In genomic region chr10:17882557-17882956, GRCh38 we compare ENCODE assay signal across 16 cellular contexts.
A peak's percentile ranks its signal among the peaks of the same experiment; 100 is the strongest.
DNase-seq lines count a peak whose midpoint lies in the region; ATAC-seq and TF ChIP-seq lines count a peak whose summit lies in the region.
"Had no signal": no experiment of that assay in that cellular context is flagged by ENCODE, and none has a peak within 500 bp of the region (broad histone marks: within the 10 kb centered on the region; RNA-seq: fewer than 3 reads in every experiment).

No MANE protein-coding gene starts in this region.

- no peak for TF ChIP-seq CTCF in coronary artery (IDR thresholded peaks at IDR 0.05)

- ATAC-seq in HG02798 (IDR thresholded peaks at IDR 0.05; ENCODE audit: poor library complexity, unreplicated experiment): no peak
- no peak for ATAC-seq in HG03175 (IDR thresholded peaks at IDR 0.05; ENCODE audit: unreplicated experiment)
- ATAC-seq: activated T-helper 17 cell treated with anti-CD3 and anti-CD28 coated beads, Interleukin-2, amount 50 U/mL, for 72 hours; SK-N-SH treated with all-trans-retinoic acid at 6 μM for 48 hours had no signal

- DNase-seq in DMS53 (lab: John Stamatoyannopoulos, UW) (peak; percentile 29), DMS53 treated with DMSO at 0.1 percent for 48 hours (lab: John Stamatoyannopoulos, UW; ENCODE audit: unreplicated experiment) (no peak), coronary artery (ENCODE audit: low spot score) (no peak), inferior parietal cortex (ENCODE audit: extremely low spot score) (peak; percentile 23), stromal cell of bone marrow (ENCODE audit: low read depth) (peak; percentile 63)
- DNase-seq in effector CD4-positive, alpha-beta T cell: no peak
- DNase-seq: adrenal gland; MV-4-11; NCI-H1930; stimulated activated naive CD4-positive, alpha-beta T cell had no signal

- peak overlapping the region; percentile 27 to 67 for H3K27ac ChIP-seq in coronary artery
- H3K27ac ChIP-seq: 22Rv1, BLaER1 had no signal

- H3K4me3 ChIP-seq in coronary artery: peak overlapping the region; percentile 8
- H3K4me3 ChIP-seq: adrenal gland, BLaER1 had no signal

Comparison
In these comparisons a context has a peak if more than half of its experiments do, and no peak if none do; other contexts are left out.
1. DNase-seq: peak in DMS53 (single experiment), inferior parietal cortex (single experiment) and stromal cell of bone marrow (single experiment); none in DMS53 treated with DMSO at 0.1 percent for 48 hours (single experiment), coronary artery (single experiment) and effector CD4-positive, alpha-beta T cell (single experiment).